Comparison of ENCODE assay signal across 13 cellular contexts in the genomic region with DNA sequence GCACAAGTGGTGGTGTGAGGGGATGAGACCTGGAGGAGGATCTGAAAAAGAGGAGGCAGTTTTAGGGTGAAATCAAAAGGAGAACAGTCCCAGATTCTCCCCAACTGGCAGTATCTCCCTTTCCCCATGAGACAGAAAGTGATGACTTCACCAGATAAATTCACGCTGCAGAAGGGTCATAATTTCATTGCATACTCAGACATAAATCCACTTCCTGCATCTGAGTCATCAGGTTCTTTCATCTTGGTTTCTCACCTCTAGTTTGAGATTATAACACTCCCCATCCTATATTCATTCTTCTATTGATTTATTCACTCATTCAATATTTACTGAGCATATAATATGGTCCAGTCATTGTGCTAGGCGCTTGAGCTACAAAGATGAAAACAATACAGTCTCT.
DNase-seq lines count a peak whose midpoint lies in the region; ATAC-seq and TF ChIP-seq lines count a peak whose summit lies in the region.
"Had no signal": no experiment of that assay in that cellular context is flagged by ENCODE, and none has a peak within 500 bp of the region (broad histone marks: within the 10 kb centered on the region; RNA-seq: fewer than 3 reads in every experiment).

No MANE protein-coding gene starts in this region.

- ATAC-seq in RWPE2 (ENCODE audit: low read depth) (peak; percentile 79), GM21723 (IDR thresholded peaks at IDR 0.05; ENCODE audit: unreplicated experiment) (no peak)

- no peak overlapping the region for H3K4me3 ChIP-seq in CD4-positive, alpha-beta memory T cell (ENCODE audit: low read length in 2 of 2)
- no peak overlapping the region for H3K4me3 ChIP-seq in RWPE2 (ENCODE audit: severe bottlenecking)
- H3K4me3 ChIP-seq in ovary, result no peak overlapping the region
- H3K4me3 ChIP-seq: transverse colon had no signal

- no peaks in the 10 kb centered on the region for H3K36me3 Mint-ChIP-seq in CD4-positive, alpha-beta memory T cell
- H3K36me3 Mint-ChIP-seq: memory B cell had no signal

- TF ChIP-seq EP300 in ovary (IDR thresholded peaks at IDR 0.05), result no peak

- peaks cover 0 to 5% (median 0%) of the 10 kb centered on the region in 8 donors for H3K9me3 Mint-ChIP-seq in CD4-positive, alpha-beta memory T cell
- H3K9me3 Mint-ChIP-seq: memory B cell had no signal

- TF ChIP-seq POLR2A in ovary (IDR thresholded peaks at IDR 0.05), result no peak

- no peak overlapping the region for H3K4me3 Mint-ChIP-seq in CD4-positive, alpha-beta memory T cell
- H3K4me3 Mint-ChIP-seq: memory B cell had no signal

- H3K4me1 Mint-ChIP-seq in CD4-positive, alpha-beta memory T cell, result peaks cover 6 to 8% (median 7%) of the 10 kb centered on the region in 4 donors
- H3K4me1 Mint-ChIP-seq: memory B cell had no signal

- CTCF ChIA-PET in CD4-positive, alpha-beta memory T cell (lab: Charles Lee; ENCODE audit: partially characterized antibody), result no interaction called here

- DNase-seq in CD4-positive, alpha-beta memory T cell, result peak in 3 of 5 donors; percentile 1 to 15 (median 3)
- DNase-seq in GM03348 (ENCODE audit: low spot score) (peak; percentile 4), RWPE2 (ENCODE audit: low spot score) (no peak), glomerular visceral epithelial cell (ENCODE audit: extremely low spot score) (peak; percentile 59), ovary (no peak), COR-L47 (lab: John Stamatoyannopoulos, UW) (no peak)
- DNase-seq: activated gamma-delta T cell treated with Interleukin-2 at 50 U/mL for 16 hours; DMS79 treated with DMSO at 0.1 percent for 48 hours; effector CD8-positive, alpha-beta T cell; hippocampal formation; transverse colon had no signal

- POLR2A ChIA-PET in CD4-positive, alpha-beta memory T cell (lab: Charles Lee; ENCODE audit: partially characterized antibody), result no interaction called here

- H3K36me3 ChIP-seq in CD4-positive, alpha-beta memory T cell (ENCODE audit: insufficient read depth, low read length), result no peaks in the 10 kb centered on the region
- H3K36me3 ChIP-seq in RWPE2 (ENCODE audit: low read depth) (no peaks in the 10 kb centered on the region), ovary (no peaks in the 10 kb centered on the region)
- H3K36me3 ChIP-seq: transverse colon had no signal

- intact Hi-C loops in CD4-positive, alpha-beta memory T cell (cut with micrococcal nuclease), result no loop called here
- intact Hi-C loops in ovary (cut with DNase I), result no loop called here

- no peaks in the 10 kb centered on the region for H3K9me3 ChIP-seq in CD4-positive, alpha-beta memory T cell (ENCODE audit: control insufficient read depth in 1 of 2, low read length in 2 of 2)
- H3K9me3 ChIP-seq in RWPE2 (ENCODE audit: severe bottlenecking), result no peaks in the 10 kb centered on the region
- no peaks in the 10 kb centered on the region for H3K9me3 ChIP-seq in ovary
- H3K9me3 ChIP-seq: transverse colon had no signal

- no peaks in the 10 kb centered on the region for H3K27me3 ChIP-seq in CD4-positive, alpha-beta memory T cell (ENCODE audit: insufficient read depth, low read length)
- H3K27me3 ChIP-seq in RWPE2 (ENCODE audit: insufficient read depth, poor library complexity, severe bottlenecking) (no peaks in the 10 kb centered on the region), ovary (no peaks in the 10 kb centered on the region)
- H3K27me3 ChIP-seq: transverse colon had no signal

- TF ChIP-seq CTCF in RWPE2 (IDR thresholded peaks at IDR 0.05; ENCODE audit: poor library complexity, severe bottlenecking), result no peak
- TF ChIP-seq CTCF in ovary (IDR thresholded peaks at IDR 0.05), result no peak

- WGBS in ovary, 3 donors, result 90 to 93% (median 91%) methylated on average over 2 of the region's 2 CpGs

- H3K27ac Mint-ChIP-seq in CD4-positive, alpha-beta memory T cell, result peak overlapping the region in 1 of 7 donors; percentile 12
- H3K27ac Mint-ChIP-seq: memory B cell had no signal

- H3K27me3 Mint-ChIP-seq in CD4-positive, alpha-beta memory T cell, result peaks cover 7 to 9% of the 10 kb centered on the region in 2 donors

- no peak overlapping the region for H3K27ac ChIP-seq in CD4-positive, alpha-beta memory T cell (ENCODE audit: low read depth, low read length)
- H3K27ac ChIP-seq in RWPE2 (ENCODE audit: poor library complexity, severe bottlenecking), result no peak overlapping the region
- no peak overlapping the region for H3K27ac ChIP-seq in ovary
- H3K27ac ChIP-seq: transverse colon had no signal

- H3K4me1 ChIP-seq in CD4-positive, alpha-beta memory T cell (ENCODE audit: insufficient read depth, low read length), result peaks cover 8% of the 10 kb centered on the region
- H3K4me1 ChIP-seq in RWPE2 (ENCODE audit: insufficient read depth, poor library complexity, severe bottlenecking) (peaks cover 3% of the 10 kb centered on the region), ovary (ENCODE audit: insufficient read depth) (no peaks in the 10 kb centered on the region)
- H3K4me1 ChIP-seq: transverse colon had no signal

Comparison
In these comparisons a context has a peak if more than half of its experiments do, and no peak if none do; other contexts are left out.
1. DNase-seq: peak in CD4-positive, alpha-beta memory T cell (3 of 5), GM03348 (single experiment) and glomerular visceral epithelial cell (single experiment); none in RWPE2 (single experiment), ovary (0 of 5) and COR-L47 (single experiment).